Comparison of ENCODE assay signal across 8 cellular contexts in genomic region chr5:96933764-96934163, GRCh38. TPM values are rescaled to one million over a fixed set of nuclear protein-coding genes. Genes with fewer than 3 reads are reported as not detected.
DNase-seq lines count a peak whose midpoint lies in the region; ATAC-seq and TF ChIP-seq lines count a peak whose summit lies in the region.

No MANE protein-coding gene starts in this region.

- no peak for ATAC-seq in naive thymus-derived CD8-positive, alpha-beta T cell
- no peak for ATAC-seq in HG03025 (IDR thresholded peaks at IDR 0.05; ENCODE audit: low FRiP score, unreplicated experiment)
- no peak for ATAC-seq in HG03139 (IDR thresholded peaks at IDR 0.05; ENCODE audit: unreplicated experiment)

- CTCF ChIA-PET in BJ (lab: Yijun Ruan, JAX) (no interaction called here), MCF 10A (lab: Yijun Ruan, JAX) (interaction anchor here (0.6 to 1.5 kb wide), 6 partner anchors 28 to 229 kb away, joined by 3 to 6 read pairs (median 4); partner anchors contain the start of gene LIX1)

- peak overlapping the region; percentile 91 to 94 (median 94) for H3K4me3 Mint-ChIP-seq in IgD-negative memory B cell
- H3K4me3 Mint-ChIP-seq in MCF 10A (ENCODE audit: unreplicated experiment): peak overlapping the region; percentile 96
- peak overlapping the region; percentile 89 to 98 (median 94) for H3K4me3 Mint-ChIP-seq in naive thymus-derived CD8-positive, alpha-beta T cell

- H3K27me3 Mint-ChIP-seq in IgD-negative memory B cell (no peaks in the 10 kb centered on the region), MCF 10A (ENCODE audit: insufficient read depth, unreplicated experiment) (no peaks in the 10 kb centered on the region)
- H3K27me3 Mint-ChIP-seq in naive thymus-derived CD8-positive, alpha-beta T cell: no peaks in the 10 kb centered on the region

- no TSS peak for BruUV-seq in MCF 10A (replicated peaks; lab: Mats Ljungman, UMichigan)

- H3K36me3 Mint-ChIP-seq in IgD-negative memory B cell: no peaks in the 10 kb centered on the region
- no peaks in the 10 kb centered on the region for H3K36me3 Mint-ChIP-seq in MCF 10A (ENCODE audit: insufficient read depth, unreplicated experiment)
- peaks cover 0 to 8% (median under 1%) of the 10 kb centered on the region in 3 donors for H3K36me3 Mint-ChIP-seq in naive thymus-derived CD8-positive, alpha-beta T cell

- TF ChIP-seq CTCF in BJ (IDR thresholded peaks at IDR 0.05; ENCODE audit: insufficient read depth, low read depth, low read length): no peak
- TF ChIP-seq CTCF in MCF 10A (IDR thresholded peaks at IDR 0.05; ENCODE audit: unreplicated experiment): no peak
- no peak for TF ChIP-seq CTCF in GM10266 (IDR thresholded peaks at IDR 0.05; ENCODE audit: control insufficient read depth, insufficient read depth, low read depth, missing control alignments)

- H3K9me3 Mint-ChIP-seq in IgD-negative memory B cell (no peaks in the 10 kb centered on the region), MCF 10A (ENCODE audit: unreplicated experiment) (no peaks in the 10 kb centered on the region)
- H3K9me3 Mint-ChIP-seq in naive thymus-derived CD8-positive, alpha-beta T cell: no peaks in the 10 kb centered on the region

- intact Hi-C loops in MCF 10A (cut with micrococcal nuclease): no loop called here

- no peak for DNase-seq in BJ (ENCODE audit: low read depth)
- DNase-seq in MCF 10A (ENCODE audit: unreplicated experiment): no peak
- DNase-seq in naive thymus-derived CD8-positive, alpha-beta T cell: no peak
- no peak for DNase-seq in GM10266 (ENCODE audit: extremely low spot score)
- no peak for DNase-seq in iPS-NIHi7 (ENCODE audit: extremely low spot score)

- no peaks in the 10 kb centered on the region for H3K27me3 ChIP-seq in BJ (ENCODE audit: control insufficient read depth, insufficient read depth, low read length)

- H3K36me3 ChIP-seq in BJ (ENCODE audit: control insufficient read depth, insufficient read depth, low read length): no peaks in the 10 kb centered on the region

- H3K4me1 Mint-ChIP-seq in IgD-negative memory B cell (peaks cover 43 to 60% (median 52%) of the 10 kb centered on the region in 3 donors), MCF 10A (ENCODE audit: insufficient read depth, unreplicated experiment) (peaks cover 22% of the 10 kb centered on the region)
- peaks cover 47 to 71% (median 66%) of the 10 kb centered on the region in 4 donors for H3K4me1 Mint-ChIP-seq in naive thymus-derived CD8-positive, alpha-beta T cell

- peak overlapping the region; percentile 97 to 99 (median 97) for H3K27ac Mint-ChIP-seq in IgD-negative memory B cell
- H3K27ac Mint-ChIP-seq in MCF 10A (ENCODE audit: low read depth, unreplicated experiment): peak overlapping the region; percentile 82
- peak overlapping the region; percentile 95 to 99 (median 96) for H3K27ac Mint-ChIP-seq in naive thymus-derived CD8-positive, alpha-beta T cell

- POLR2A ChIA-PET in BJ (lab: Charles Lee) (no interaction called here), MCF 10A (lab: Yijun Ruan, JAX) (interaction anchor here (0.6 to 2.4 kb wide), 9 partner anchors 12 to 272 kb away, joined by 3 to 25 read pairs (median 4); partner anchors contain the start of genes CAST, ERAP1 and ERAP2)
- POLR2A ChIA-PET in naive thymus-derived CD8-positive, alpha-beta T cell (lab: Charles Lee): interaction anchor here (0.6 to 4.1 kb wide), 18 partner anchors 8 to 1993 kb away, joined by 3 to 50 read pairs (median 4); partner anchors contain the start of genes ERAP1 and ERAP2

- peak overlapping the region; percentile 53 for H3K4me3 ChIP-seq in BJ (ENCODE audit: low read depth, low read length)

RNA-seq across cellular contexts. Expression of gene LNPEP, which starts 2.1 kb away (rescaled TPM):
- polyA plus RNA-seq in BJ (2011; rRNA removed): 6.3 and 12.3 TPM in 2 replicates
- polyA minus RNA-seq in BJ (2011; rRNA and poly(A)+ RNA removed): 18.8 and 19.4 TPM in 2 replicates
- 20.1 TPM for polyA plus RNA-seq in IgD-negative memory B cell
- 26.4 and 30.5 TPM in 2 replicates for total RNA-seq in MCF 10A (2022)
- total RNA-seq in naive thymus-derived CD8-positive, alpha-beta T cell: 100 to 1,000 TPM; 105 to 107 TPM
- polyA plus RNA-seq in naive thymus-derived CD8-positive, alpha-beta T cell: 10 to 100 TPM; 50.9 to 61.7 (median 52.4) TPM

RNA-seq across cellular contexts. Expression of gene ERAP2, which starts 57.5 kb away (rescaled TPM):
- 9.2 and 17.3 TPM in 2 replicates for polyA plus RNA-seq in BJ (2011; rRNA removed)
- polyA minus RNA-seq in BJ (2011; rRNA and poly(A)+ RNA removed): 6.3 and 7.5 TPM in 2 replicates
- 87.4 TPM for polyA plus RNA-seq in IgD-negative memory B cell
- total RNA-seq in MCF 10A (2022): 2.5 and 3.9 TPM in 2 replicates
- 10 to 100 TPM; 82.9 to 98.6 TPM for total RNA-seq in naive thymus-derived CD8-positive, alpha-beta T cell
- 100 to 1,000 TPM in 1 of 3 donors, 1 to 10 TPM in 2; 6.4 to 126 (median 6.6) TPM for polyA plus RNA-seq in naive thymus-derived CD8-positive, alpha-beta T cell
